ENCODE assay signal across 25 cellular contexts in genomic region chr18:2824865-2825264, GRCh38.
"Had no signal": no experiment of that assay in that cellular context is flagged by ENCODE, and none has a peak within 500 bp of the region (broad histone marks: within the 10 kb centered on the region; RNA-seq: fewer than 3 reads in every experiment).

No MANE protein-coding gene starts in this region.

- H3K27ac ChIP-seq: brain microvascular endothelial cell, coronary artery, dorsolateral prefrontal cortex, esophagus squamous epithelium, gastroesophageal sphincter, heart right ventricle had no signal

- H3K27me3 ChIP-seq: brain microvascular endothelial cell, dorsolateral prefrontal cortex, esophagus squamous epithelium, gastroesophageal sphincter, heart right ventricle had no signal

- H3K36me3 ChIP-seq: brain microvascular endothelial cell, esophagus squamous epithelium, gastroesophageal sphincter, heart right ventricle had no signal

- ATAC-seq: activated CD4-positive, alpha-beta T cell treated with anti-CD3 and anti-CD28 coated beads for 36 hours; activated CD8-positive, alpha-beta T cell treated with anti-CD3 and anti-CD28 coated beads for 36 hours; activated T-cell treated with anti-CD3 and anti-CD28 coated beads, Interleukin-2, amount 50 U/mL, for 4 hours; activated T-helper 17 cell treated with anti-CD3 and anti-CD28 coated beads, Interleukin-2, amount 50 U/mL, for 72 hours; gastroesophageal sphincter; heart right ventricle had no signal

- H3K4me3 ChIP-seq: coronary artery, dorsolateral prefrontal cortex, esophagus squamous epithelium, gastroesophageal sphincter, heart right ventricle had no signal

- H3K9me3 ChIP-seq: esophagus squamous epithelium, gastroesophageal sphincter had no signal

- DNase-seq: activated CD4-positive, alpha-beta T cell treated with anti-CD3 and anti-CD28 coated beads for 36 hours; activated CD4-positive, alpha-beta T cell treated with anti-CD3 and anti-CD28 coated beads, Interleukin-2, amount 10 ng/mL, durations not matched to agents 7 days and 5 days; activated CD4-positive, alpha-beta T cell treated with anti-CD3 and anti-CD28 coated beads, Interleukin-2, amount 50 U/mL, for 48 hours; activated CD4-positive, CD25-positive, alpha-beta regulatory T cell; activated CD4-positive, CD25-positive, alpha-beta regulatory T cell treated with anti-CD3 and anti-CD28 coated beads, Interleukin-2, amount 50 U/mL, for 72 hours; activated CD8-positive, alpha-beta memory T cell treated with anti-CD3 and anti-CD28 coated beads for 24 hours; activated CD8-positive, alpha-beta T cell treated with anti-CD3 and anti-CD28 coated beads for 36 hours; activated effector memory CD4-positive, alpha-beta T cell treated with Interleukin-2 at 50 U/mL for 16 hours; activated gamma-delta T cell treated with Interleukin-2 at 50 U/mL for 16 hours; activated naive CD4-positive, alpha-beta T cell treated with anti-CD3 and anti-CD28 coated beads, Interleukin-2, amount 50 U/mL, for 16 hours; activated naive CD4-positive, alpha-beta T cell treated with Interleukin-2 at 50 U/mL for 16 hours; activated T-cell treated with anti-CD3 and anti-CD28 coated beads, Interleukin-2, amount 50 U/mL, for 4 hours; amniotic stem cell; anterior cingulate cortex; brain microvascular endothelial cell; dorsolateral prefrontal cortex; effector memory CD4-positive, alpha-beta T cell; endodermal cell; esophagus squamous epithelium; foreskin melanocyte; heart right ventricle; T-helper 2 cell had no signal

- H3K4me1 ChIP-seq: gastroesophageal sphincter had no signal
